1 cellular context compared by ENCODE assay signal in genomic region chr13:44765076-44765475, GRCh38.
A peak's percentile ranks its signal among the peaks of the same experiment; 100 is the strongest.
TF ChIP-seq lines count a peak whose summit lies in the region.

No MANE protein-coding gene starts in this region.

TF ChIP-seq in HepG2, 621 proteins besides CTCF, POLR2A, EP300 and RAD21 (continues in another document):
- TF ChIP-seq ZNF737 (CRISPR knock-in tag; IDR thresholded peaks at IDR 0.05; ENCODE audit: borderline replicate concordance) (no peak), HNRNPUL1 (IDR thresholded peaks at IDR 0.05; ENCODE audit: low read depth, low read length) (no peak), ZNF629 (CRISPR knock-in tag; conservative IDR thresholded peaks at IDR 0.05) (no peak), TCF7 (IDR thresholded peaks at IDR 0.05; ENCODE audit: low read depth) (no peak), RFX5 (IDR thresholded peaks at IDR 0.05; ENCODE audit: low read depth, low read length) (no peak), GATA4 (IDR thresholded peaks at IDR 0.05; ENCODE audit: borderline replicate concordance, low read depth) (peak; percentile 29; the same call in 1 of the 2 replicates), ZGPAT (CRISPR knock-in tag; IDR thresholded peaks at IDR 0.05) (no peak), RORA (CRISPR knock-in tag; IDR thresholded peaks at IDR 0.05) (no peak), MIXL1 (CRISPR knock-in tag; IDR thresholded peaks at IDR 0.05) (peak; percentile 73; the same call in 1 of the 2 replicates), MATR3 (CRISPR knock-in tag; IDR thresholded peaks at IDR 0.05) (no peak), ZNF362 (CRISPR knock-in tag; IDR thresholded peaks at IDR 0.05; ENCODE audit: borderline replicate concordance) (peak; percentile 43; the same call in 1 of the 2 replicates), PHF21A (CRISPR knock-in tag; IDR thresholded peaks at IDR 0.05) (0 out of 2 replicates have a peak, but pooled peaks have one; percentile 46), ZSCAN5A (CRISPR knock-in tag; IDR thresholded peaks at IDR 0.05; ENCODE audit: borderline replicate concordance) (no peak), CERS6 (CRISPR knock-in tag; IDR thresholded peaks at IDR 0.05) (no peak), AHR (CRISPR knock-in tag; IDR thresholded peaks at IDR 0.05) (no peak), ZNF780A (CRISPR knock-in tag; IDR thresholded peaks at IDR 0.05) (no peak), RARA (CRISPR knock-in tag; IDR thresholded peaks at IDR 0.05) (peak; percentile 57; the same call in 1 of the 2 replicates), E2F2 (CRISPR knock-in tag; IDR thresholded peaks at IDR 0.05; ENCODE audit: borderline replicate concordance) (no peak), NPAS2 (CRISPR knock-in tag; IDR thresholded peaks at IDR 0.05; ENCODE audit: borderline replicate concordance) (no peak), SP5 (CRISPR knock-in tag; IDR thresholded peaks at IDR 0.05; ENCODE audit: borderline replicate concordance, low read depth) (no peak)
- TF ChIP-seq, protein P1, sequence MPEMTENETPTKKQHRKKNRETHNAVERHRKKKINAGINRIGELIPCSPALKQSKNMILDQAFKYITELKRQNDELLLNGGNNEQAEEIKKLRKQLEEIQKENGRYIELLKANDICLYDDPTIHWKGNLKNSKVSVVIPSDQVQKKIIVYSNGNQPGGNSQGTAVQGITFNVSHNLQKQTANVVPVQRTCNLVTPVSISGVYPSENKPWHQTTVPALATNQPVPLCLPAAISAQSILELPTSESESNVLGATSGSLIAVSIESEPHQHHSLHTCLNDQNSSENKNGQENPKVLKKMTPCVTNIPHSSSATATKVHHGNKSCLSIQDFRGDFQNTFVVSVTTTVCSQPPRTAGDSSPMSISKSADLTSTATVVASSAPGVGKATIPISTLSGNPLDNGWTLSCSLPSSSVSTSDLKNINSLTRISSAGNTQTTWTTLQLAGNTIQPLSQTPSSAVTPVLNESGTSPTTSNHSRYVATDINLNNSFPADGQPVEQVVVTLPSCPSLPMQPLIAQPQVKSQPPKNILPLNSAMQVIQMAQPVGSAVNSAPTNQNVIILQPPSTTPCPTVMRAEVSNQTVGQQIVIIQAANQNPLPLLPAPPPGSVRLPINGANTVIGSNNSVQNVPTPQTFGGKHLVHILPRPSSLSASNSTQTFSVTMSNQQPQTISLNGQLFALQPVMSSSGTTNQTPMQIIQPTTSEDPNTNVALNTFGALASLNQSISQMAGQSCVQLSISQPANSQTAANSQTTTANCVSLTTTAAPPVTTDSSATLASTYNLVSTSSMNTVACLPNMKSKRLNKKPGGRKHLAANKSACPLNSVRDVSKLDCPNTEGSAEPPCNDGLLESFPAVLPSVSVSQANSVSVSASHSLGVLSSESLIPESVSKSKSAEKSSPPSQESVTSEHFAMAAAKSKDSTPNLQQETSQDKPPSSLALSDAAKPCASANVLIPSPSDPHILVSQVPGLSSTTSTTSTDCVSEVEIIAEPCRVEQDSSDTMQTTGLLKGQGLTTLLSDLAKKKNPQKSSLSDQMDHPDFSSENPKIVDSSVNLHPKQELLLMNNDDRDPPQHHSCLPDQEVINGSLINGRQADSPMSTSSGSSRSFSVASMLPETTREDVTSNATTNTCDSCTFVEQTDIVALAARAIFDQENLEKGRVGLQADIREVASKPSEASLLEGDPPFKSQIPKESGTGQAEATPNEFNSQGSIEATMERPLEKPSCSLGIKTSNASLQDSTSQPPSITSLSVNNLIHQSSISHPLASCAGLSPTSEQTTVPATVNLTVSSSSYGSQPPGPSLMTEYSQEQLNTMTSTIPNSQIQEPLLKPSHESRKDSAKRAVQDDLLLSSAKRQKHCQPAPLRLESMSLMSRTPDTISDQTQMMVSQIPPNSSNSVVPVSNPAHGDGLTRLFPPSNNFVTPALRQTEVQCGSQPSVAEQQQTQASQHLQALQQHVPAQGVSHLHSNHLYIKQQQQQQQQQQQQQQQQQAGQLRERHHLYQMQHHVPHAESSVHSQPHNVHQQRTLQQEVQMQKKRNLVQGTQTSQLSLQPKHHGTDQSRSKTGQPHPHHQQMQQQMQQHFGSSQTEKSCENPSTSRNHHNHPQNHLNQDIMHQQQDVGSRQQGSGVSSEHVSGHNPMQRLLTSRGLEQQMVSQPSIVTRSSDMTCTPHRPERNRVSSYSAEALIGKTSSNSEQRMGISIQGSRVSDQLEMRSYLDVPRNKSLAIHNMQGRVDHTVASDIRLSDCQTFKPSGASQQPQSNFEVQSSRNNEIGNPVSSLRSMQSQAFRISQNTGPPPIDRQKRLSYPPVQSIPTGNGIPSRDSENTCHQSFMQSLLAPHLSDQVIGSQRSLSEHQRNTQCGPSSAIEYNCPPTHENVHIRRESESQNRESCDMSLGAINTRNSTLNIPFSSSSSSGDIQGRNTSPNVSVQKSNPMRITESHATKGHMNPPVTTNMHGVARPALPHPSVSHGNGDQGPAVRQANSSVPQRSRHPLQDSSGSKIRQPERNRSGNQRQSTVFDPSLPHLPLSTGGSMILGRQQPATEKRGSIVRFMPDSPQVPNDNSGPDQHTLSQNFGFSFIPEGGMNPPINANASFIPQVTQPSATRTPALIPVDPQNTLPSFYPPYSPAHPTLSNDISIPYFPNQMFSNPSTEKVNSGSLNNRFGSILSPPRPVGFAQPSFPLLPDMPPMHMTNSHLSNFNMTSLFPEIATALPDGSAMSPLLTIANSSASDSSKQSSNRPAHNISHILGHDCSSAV (CRISPR knock-in tag; IDR thresholded peaks at IDR 0.05; ENCODE audit: borderline replicate concordance): no peak
- TF ChIP-seq, protein P2, sequence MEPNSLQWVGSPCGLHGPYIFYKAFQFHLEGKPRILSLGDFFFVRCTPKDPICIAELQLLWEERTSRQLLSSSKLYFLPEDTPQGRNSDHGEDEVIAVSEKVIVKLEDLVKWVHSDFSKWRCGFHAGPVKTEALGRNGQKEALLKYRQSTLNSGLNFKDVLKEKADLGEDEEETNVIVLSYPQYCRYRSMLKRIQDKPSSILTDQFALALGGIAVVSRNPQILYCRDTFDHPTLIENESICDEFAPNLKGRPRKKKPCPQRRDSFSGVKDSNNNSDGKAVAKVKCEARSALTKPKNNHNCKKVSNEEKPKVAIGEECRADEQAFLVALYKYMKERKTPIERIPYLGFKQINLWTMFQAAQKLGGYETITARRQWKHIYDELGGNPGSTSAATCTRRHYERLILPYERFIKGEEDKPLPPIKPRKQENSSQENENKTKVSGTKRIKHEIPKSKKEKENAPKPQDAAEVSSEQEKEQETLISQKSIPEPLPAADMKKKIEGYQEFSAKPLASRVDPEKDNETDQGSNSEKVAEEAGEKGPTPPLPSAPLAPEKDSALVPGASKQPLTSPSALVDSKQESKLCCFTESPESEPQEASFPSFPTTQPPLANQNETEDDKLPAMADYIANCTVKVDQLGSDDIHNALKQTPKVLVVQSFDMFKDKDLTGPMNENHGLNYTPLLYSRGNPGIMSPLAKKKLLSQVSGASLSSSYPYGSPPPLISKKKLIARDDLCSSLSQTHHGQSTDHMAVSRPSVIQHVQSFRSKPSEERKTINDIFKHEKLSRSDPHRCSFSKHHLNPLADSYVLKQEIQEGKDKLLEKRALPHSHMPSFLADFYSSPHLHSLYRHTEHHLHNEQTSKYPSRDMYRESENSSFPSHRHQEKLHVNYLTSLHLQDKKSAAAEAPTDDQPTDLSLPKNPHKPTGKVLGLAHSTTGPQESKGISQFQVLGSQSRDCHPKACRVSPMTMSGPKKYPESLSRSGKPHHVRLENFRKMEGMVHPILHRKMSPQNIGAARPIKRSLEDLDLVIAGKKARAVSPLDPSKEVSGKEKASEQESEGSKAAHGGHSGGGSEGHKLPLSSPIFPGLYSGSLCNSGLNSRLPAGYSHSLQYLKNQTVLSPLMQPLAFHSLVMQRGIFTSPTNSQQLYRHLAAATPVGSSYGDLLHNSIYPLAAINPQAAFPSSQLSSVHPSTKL (CRISPR knock-in tag; IDR thresholded peaks at IDR 0.05): peak; percentile 42; the same call in 1 of the 2 replicates
- TF ChIP-seq, protein P3, sequence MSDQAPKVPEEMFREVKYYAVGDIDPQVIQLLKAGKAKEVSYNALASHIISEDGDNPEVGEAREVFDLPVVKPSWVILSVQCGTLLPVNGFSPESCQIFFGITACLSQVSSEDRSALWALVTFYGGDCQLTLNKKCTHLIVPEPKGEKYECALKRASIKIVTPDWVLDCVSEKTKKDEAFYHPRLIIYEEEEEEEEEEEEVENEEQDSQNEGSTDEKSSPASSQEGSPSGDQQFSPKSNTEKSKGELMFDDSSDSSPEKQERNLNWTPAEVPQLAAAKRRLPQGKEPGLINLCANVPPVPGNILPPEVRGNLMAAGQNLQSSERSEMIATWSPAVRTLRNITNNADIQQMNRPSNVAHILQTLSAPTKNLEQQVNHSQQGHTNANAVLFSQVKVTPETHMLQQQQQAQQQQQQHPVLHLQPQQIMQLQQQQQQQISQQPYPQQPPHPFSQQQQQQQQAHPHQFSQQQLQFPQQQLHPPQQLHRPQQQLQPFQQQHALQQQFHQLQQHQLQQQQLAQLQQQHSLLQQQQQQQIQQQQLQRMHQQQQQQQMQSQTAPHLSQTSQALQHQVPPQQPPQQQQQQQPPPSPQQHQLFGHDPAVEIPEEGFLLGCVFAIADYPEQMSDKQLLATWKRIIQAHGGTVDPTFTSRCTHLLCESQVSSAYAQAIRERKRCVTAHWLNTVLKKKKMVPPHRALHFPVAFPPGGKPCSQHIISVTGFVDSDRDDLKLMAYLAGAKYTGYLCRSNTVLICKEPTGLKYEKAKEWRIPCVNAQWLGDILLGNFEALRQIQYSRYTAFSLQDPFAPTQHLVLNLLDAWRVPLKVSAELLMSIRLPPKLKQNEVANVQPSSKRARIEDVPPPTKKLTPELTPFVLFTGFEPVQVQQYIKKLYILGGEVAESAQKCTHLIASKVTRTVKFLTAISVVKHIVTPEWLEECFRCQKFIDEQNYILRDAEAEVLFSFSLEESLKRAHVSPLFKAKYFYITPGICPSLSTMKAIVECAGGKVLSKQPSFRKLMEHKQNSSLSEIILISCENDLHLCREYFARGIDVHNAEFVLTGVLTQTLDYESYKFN (CRISPR knock-in tag; conservative IDR thresholded peaks at IDR 0.05): peak; percentile 41
- TF ChIP-seq, protein P4, sequence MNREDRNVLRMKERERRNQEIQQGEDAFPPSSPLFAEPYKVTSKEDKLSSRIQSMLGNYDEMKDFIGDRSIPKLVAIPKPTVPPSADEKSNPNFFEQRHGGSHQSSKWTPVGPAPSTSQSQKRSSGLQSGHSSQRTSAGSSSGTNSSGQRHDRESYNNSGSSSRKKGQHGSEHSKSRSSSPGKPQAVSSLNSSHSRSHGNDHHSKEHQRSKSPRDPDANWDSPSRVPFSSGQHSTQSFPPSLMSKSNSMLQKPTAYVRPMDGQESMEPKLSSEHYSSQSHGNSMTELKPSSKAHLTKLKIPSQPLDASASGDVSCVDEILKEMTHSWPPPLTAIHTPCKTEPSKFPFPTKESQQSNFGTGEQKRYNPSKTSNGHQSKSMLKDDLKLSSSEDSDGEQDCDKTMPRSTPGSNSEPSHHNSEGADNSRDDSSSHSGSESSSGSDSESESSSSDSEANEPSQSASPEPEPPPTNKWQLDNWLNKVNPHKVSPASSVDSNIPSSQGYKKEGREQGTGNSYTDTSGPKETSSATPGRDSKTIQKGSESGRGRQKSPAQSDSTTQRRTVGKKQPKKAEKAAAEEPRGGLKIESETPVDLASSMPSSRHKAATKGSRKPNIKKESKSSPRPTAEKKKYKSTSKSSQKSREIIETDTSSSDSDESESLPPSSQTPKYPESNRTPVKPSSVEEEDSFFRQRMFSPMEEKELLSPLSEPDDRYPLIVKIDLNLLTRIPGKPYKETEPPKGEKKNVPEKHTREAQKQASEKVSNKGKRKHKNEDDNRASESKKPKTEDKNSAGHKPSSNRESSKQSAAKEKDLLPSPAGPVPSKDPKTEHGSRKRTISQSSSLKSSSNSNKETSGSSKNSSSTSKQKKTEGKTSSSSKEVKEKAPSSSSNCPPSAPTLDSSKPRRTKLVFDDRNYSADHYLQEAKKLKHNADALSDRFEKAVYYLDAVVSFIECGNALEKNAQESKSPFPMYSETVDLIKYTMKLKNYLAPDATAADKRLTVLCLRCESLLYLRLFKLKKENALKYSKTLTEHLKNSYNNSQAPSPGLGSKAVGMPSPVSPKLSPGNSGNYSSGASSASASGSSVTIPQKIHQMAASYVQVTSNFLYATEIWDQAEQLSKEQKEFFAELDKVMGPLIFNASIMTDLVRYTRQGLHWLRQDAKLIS (CRISPR knock-in tag; IDR thresholded peaks at IDR 0.05): no peak
